In the genomic region with DNA sequence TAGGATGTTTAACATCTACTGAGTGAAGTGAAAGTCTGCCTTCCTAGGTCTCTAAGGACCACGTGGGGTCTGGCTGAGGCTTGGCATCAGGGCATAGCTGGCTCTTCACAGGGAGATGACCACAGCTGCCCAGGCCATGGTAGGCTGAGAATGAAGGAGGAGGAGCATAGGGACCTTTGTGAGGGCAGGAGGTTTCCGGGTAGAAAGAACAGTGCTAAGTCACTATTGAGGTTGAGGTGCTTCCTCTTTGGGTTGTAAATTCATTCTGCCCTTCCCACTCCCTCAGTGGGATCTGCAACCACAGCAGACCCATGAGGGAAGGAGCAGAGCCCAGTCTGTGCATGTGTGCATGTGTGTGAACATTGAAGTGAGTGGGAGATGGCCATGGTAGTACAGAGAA, we compare ENCODE assay signal across 19 cellular contexts.
A peak's percentile ranks its signal among the peaks of the same experiment; 100 is the strongest.
DNase-seq lines count a peak whose midpoint lies in the region; ATAC-seq and TF ChIP-seq lines count a peak whose summit lies in the region.
"Had no signal": no experiment of that assay in that cellular context is flagged by ENCODE, and none has a peak within 500 bp of the region (broad histone marks: within the 10 kb centered on the region; RNA-seq: fewer than 3 reads in every experiment).

No MANE protein-coding gene starts in this region.

- no peaks in the 10 kb centered on the region for H3K4me1 ChIP-seq in esophagus muscularis mucosa
- no peaks in the 10 kb centered on the region for H3K4me1 ChIP-seq in aorta (ENCODE audit: control insufficient read depth in 1 of 2, insufficient read depth in 2 of 2, low read length in 2 of 2)
- H3K4me1 ChIP-seq: colonic mucosa, gastrocnemius medialis had no signal

- no peaks in the 10 kb centered on the region for H3K27me3 Mint-ChIP-seq in activated naive CD4-positive, alpha-beta T cell treated with anti-CD3 and anti-CD28 coated beads, Interleukin-2, amount 50 U/mL, for 24 hours
- H3K27me3 Mint-ChIP-seq in T-cell: no peaks in the 10 kb centered on the region

- peaks cover 97% of the 10 kb centered on the region for H3K4me1 Mint-ChIP-seq in activated naive CD4-positive, alpha-beta T cell treated with anti-CD3 and anti-CD28 coated beads, Interleukin-2, amount 50 U/mL, for 24 hours
- H3K4me1 Mint-ChIP-seq in T-cell: peaks cover 98% of the 10 kb centered on the region in 3 donors

- H3K9me3 Mint-ChIP-seq in activated naive CD4-positive, alpha-beta T cell treated with anti-CD3 and anti-CD28 coated beads, Interleukin-2, amount 50 U/mL, for 24 hours: peaks cover 6% of the 10 kb centered on the region
- H3K9me3 Mint-ChIP-seq in T-cell: peaks cover 3 to 7% (median 5%) of the 10 kb centered on the region in 3 donors

- H3K36me3 ChIP-seq in esophagus muscularis mucosa (no peaks in the 10 kb centered on the region), aorta (ENCODE audit: control insufficient read depth in 1 of 2, insufficient read depth in 2 of 2, low read length in 1 of 2) (no peaks in the 10 kb centered on the region)
- H3K36me3 ChIP-seq: colonic mucosa, gastrocnemius medialis had no signal

- no peak for TF ChIP-seq CTCF in esophagus muscularis mucosa (IDR thresholded peaks at IDR 0.05)

- H3K27ac ChIP-seq in esophagus muscularis mucosa (replicated peaks in 1 of 4) (no peak overlapping the region), aorta (ENCODE audit: low read depth in 1 of 2, low read length in 2 of 2) (no peak overlapping the region)
- H3K27ac ChIP-seq: colonic mucosa, gastrocnemius medialis had no signal

- peak overlapping the region; percentile 33 for H3K4me3 Mint-ChIP-seq in activated naive CD4-positive, alpha-beta T cell treated with anti-CD3 and anti-CD28 coated beads, Interleukin-2, amount 50 U/mL, for 24 hours
- peak overlapping the region in 2 of 3 donors; percentile 45 to 64 for H3K4me3 Mint-ChIP-seq in T-cell

- 47% methylated on average over 2 of the region's 2 CpGs for WGBS in esophagus muscularis mucosa
- WGBS in aorta, 2 donors: 66 to 68% methylated on average over 2 of the region's 2 CpGs

- no peaks in the 10 kb centered on the region for H3K36me3 Mint-ChIP-seq in activated naive CD4-positive, alpha-beta T cell treated with anti-CD3 and anti-CD28 coated beads, Interleukin-2, amount 50 U/mL, for 24 hours
- H3K36me3 Mint-ChIP-seq in T-cell: no peaks in the 10 kb centered on the region

- no peak for TF ChIP-seq POLR2A in esophagus muscularis mucosa (IDR thresholded peaks at IDR 0.05; ENCODE audit: low read depth)

- TF ChIP-seq EP300 in esophagus muscularis mucosa (IDR thresholded peaks at IDR 0.05): no peak

- H3K9me3 ChIP-seq in esophagus muscularis mucosa (no peaks in the 10 kb centered on the region), aorta (ENCODE audit: control insufficient read depth, low read length) (no peaks in the 10 kb centered on the region)
- H3K9me3 ChIP-seq: colonic mucosa, gastrocnemius medialis had no signal

- POLR2A ChIA-PET in T-cell (lab: Charles Lee): no interaction called here

- H3K27ac Mint-ChIP-seq in activated naive CD4-positive, alpha-beta T cell treated with anti-CD3 and anti-CD28 coated beads, Interleukin-2, amount 50 U/mL, for 24 hours: peak overlapping the region; percentile 94
- peak overlapping the region; percentile 93 to 95 for H3K27ac Mint-ChIP-seq in T-cell

- H3K27me3 ChIP-seq in esophagus muscularis mucosa (no peaks in the 10 kb centered on the region), aorta (ENCODE audit: control insufficient read depth in 1 of 2, insufficient read depth in 2 of 2, low read length in 1 of 2) (no peaks in the 10 kb centered on the region)
- H3K27me3 ChIP-seq: colonic mucosa, gastrocnemius medialis had no signal

- H3K4me3 ChIP-seq in esophagus muscularis mucosa (no peak overlapping the region), aorta (ENCODE audit: low read length in 2 of 2) (no peak overlapping the region)
- H3K4me3 ChIP-seq: colonic mucosa, gastrocnemius medialis had no signal

- CTCF ChIA-PET in T-cell (lab: Charles Lee): no interaction called here

- no peak for DNase-seq in activated naive CD4-positive, alpha-beta T cell treated with Interleukin-2 at 50 U/mL for 16 hours
- DNase-seq in T-cell (no peak), esophagus muscularis mucosa (ENCODE audit: extremely low spot score) (peak; percentile 74), aorta (no peak), putamen (ENCODE audit: low spot score) (no peak)
- DNase-seq: activated CD4-positive, alpha-beta T cell treated with anti-CD3 and anti-CD28 coated beads for 48 hours; activated effector memory CD4-positive, alpha-beta T cell treated with Interleukin-2 at 50 U/mL for 16 hours; colonic mucosa; gastrocnemius medialis; GDM1; left colon; NCI-H1092 treated with DMSO at 0.1 percent for 48 hours; NCI-H526; PC-3; T1000 had no signal

- ATAC-seq in T-cell (replicated peaks in 1 of 4): peak in 1 of 4 experiments; percentile 11
- peak; percentile 34 for ATAC-seq in aorta (ENCODE audit: low FRiP score)
- ATAC-seq in GM18511 (IDR thresholded peaks at IDR 0.05; ENCODE audit: unreplicated experiment): no peak
- ATAC-seq in GM18873 (IDR thresholded peaks at IDR 0.05; ENCODE audit: low FRiP score, unreplicated experiment): no peak
- ATAC-seq: gastrocnemius medialis, left colon, PC-3, sciatic nerve had no signal

- intact Hi-C loops in esophagus muscularis mucosa (cut with DNase I) (no loop called here), aorta (cut with DNase I) (no loop called here)
